Comparison of ENCODE assay signal across 17 cellular contexts in the genomic region with DNA sequence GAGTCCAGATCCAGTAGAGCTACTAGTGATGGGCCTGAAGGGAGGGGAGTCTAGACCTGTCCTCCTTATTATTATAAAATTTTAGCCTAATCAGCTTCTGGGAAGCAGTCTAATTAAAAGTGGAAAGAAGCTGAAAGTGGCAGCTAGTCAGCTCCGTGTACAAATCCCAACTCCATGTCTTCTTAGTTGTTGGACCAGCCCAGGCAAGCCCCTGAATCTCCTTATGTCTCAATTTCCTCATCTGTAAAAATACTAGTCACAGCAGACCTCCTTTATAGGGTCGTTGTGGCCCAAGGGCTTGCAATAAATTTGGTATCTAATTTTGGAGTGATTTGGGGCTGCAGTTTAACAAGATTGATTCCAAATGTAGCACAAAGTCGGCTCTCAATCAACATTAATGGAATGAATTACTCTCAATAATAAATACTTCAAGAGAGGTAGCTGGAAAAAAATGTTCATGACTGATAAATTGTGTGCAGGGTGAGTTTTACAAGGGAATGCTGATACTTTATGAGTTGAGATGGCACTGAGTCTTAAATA.
"Had no signal": no experiment of that assay in that cellular context is flagged by ENCODE, and none has a peak within 500 bp of the region (broad histone marks: within the 10 kb centered on the region; RNA-seq: fewer than 3 reads in every experiment).

No MANE protein-coding gene starts in this region.

- DNase-seq: activated CD4-positive, alpha-beta memory T cell treated with anti-CD3 and anti-CD28 coated beads, Interleukin-2, amount 10 ng/mL, durations not matched to agents 7 days and 5 days; activated CD4-positive, alpha-beta T cell treated with anti-CD3 and anti-CD28 coated beads for 4 hours; activated naive CD4-positive, alpha-beta T cell treated with anti-CD3 and anti-CD28 coated beads, Interleukin-2, amount 10 ng/mL, durations not matched to agents 7 days and 5 days; activated T-cell treated with anti-CD3 and anti-CD28 coated beads, Interleukin-2, amount 50 U/mL, for 24 hours; foreskin melanocyte; head of caudate nucleus; left colon; lower lobe of right lung; naive B cell; ovary; stimulated activated CD4-positive, alpha-beta T cell treated with anti-CD3 and anti-CD28 coated beads, Interleukin-12 subunit alpha, Interleukin-12 subunit beta, amount 100 ng/mL, for 4 hours; stimulated activated CD4-positive, alpha-beta T cell treated with anti-CD3 and anti-CD28 coated beads, Interleukin-2, amount 100 ng/mL, for 24 hours; T-helper 1 cell; T1000 had no signal

- ATAC-seq: left colon, lower lobe of right lung had no signal

- H3K36me3 ChIP-seq: cardiac muscle cell, lower lobe of right lung, neural progenitor cell, ovary, thoracic aorta had no signal

- H3K4me1 ChIP-seq: lower lobe of right lung had no signal

- H3K9me3 ChIP-seq: lower lobe of right lung, ovary, thoracic aorta had no signal

- H3K4me3 ChIP-seq: cardiac muscle cell, lower lobe of right lung, neural progenitor cell, ovary, thoracic aorta had no signal

- H3K27me3 ChIP-seq: neural progenitor cell, ovary had no signal

- H3K27ac ChIP-seq: cardiac muscle cell, lower lobe of right lung, neural progenitor cell, ovary, thoracic aorta had no signal
